Comparison of ENCODE assay signal across 37 cellular contexts in the genomic region with DNA sequence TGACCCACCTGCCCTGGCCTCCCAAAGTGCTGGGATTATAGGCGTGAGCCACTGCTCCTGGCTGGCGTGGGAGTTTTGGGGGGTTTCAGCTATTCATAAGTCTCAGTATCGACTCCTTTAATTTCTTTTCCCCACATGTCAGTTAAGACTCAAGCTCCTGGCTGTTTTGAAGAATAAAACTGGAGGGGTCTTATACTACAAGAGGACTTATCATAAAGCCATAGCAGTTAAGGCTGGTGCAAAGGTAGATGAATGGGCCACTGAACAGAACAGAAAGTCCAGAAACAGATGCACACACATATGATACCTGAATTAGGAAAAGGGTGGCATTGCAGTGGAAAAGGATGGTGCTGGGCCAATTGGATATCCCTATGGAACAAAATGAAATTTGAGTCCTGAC. TPM values are rescaled to one million over a fixed set of nuclear protein-coding genes. Genes with fewer than 3 reads are reported as not detected.
"Had no signal": no experiment of that assay in that cellular context is flagged by ENCODE, and none has a peak within 500 bp of the region (broad histone marks: within the 10 kb centered on the region; RNA-seq: fewer than 3 reads in every experiment).

No MANE protein-coding gene starts in this region.

- ATAC-seq: activated CD8-positive, alpha-beta T cell treated with anti-CD3 and anti-CD28 coated beads for 36 hours; activated naive CD4-positive, alpha-beta T cell treated with anti-CD3 and anti-CD28 coated beads, Interleukin-2, amount 50 U/mL, for 72 hours; activated T-cell treated with anti-CD3 and anti-CD28 coated beads, Interleukin-2, amount 50 U/mL, for 4 hours; activated T-cell treated with anti-CD3 and anti-CD28 coated beads, Interleukin-2, amount 50 U/mL, for 72 hours; activated T-helper 17 cell treated with anti-CD3 and anti-CD28 coated beads, Interleukin-2, amount 50 U/mL, for 72 hours; body of pancreas had no signal

- H3K4me3 ChIP-seq: adrenal gland, body of pancreas, breast epithelium had no signal

- H3K36me3 ChIP-seq: adrenal gland, brain microvascular endothelial cell, breast epithelium had no signal

- FAIRE-seq: astrocyte, TTC549 had no signal

- DNase-seq: activated B cell treated with CpG ODN at 0.5 μM for 24 hours; activated CD4-positive, alpha-beta memory T cell treated with anti-CD3 and anti-CD28 coated beads for 36 hours; activated CD4-positive, alpha-beta T cell treated with anti-CD3 and anti-CD28 coated beads for 4 hours; activated CD4-positive, alpha-beta T cell treated with anti-CD3 and anti-CD28 coated beads, Interleukin-2, amount 10 ng/mL, durations not matched to agents 24 days and 14 days; activated CD4-positive, alpha-beta T cell treated with anti-CD3 and anti-CD28 coated beads, Interleukin-2, amount 50 U/mL, for 1 hour; activated CD4-positive, alpha-beta T cell treated with anti-CD3 and anti-CD28 coated beads, Interleukin-2, amount 50 U/mL, for 4 hours; activated CD4-positive, CD25-positive, alpha-beta regulatory T cell treated with anti-CD3 and anti-CD28 coated beads, Interleukin-2, amount 50 U/mL, for 72 hours; activated CD8-positive, alpha-beta memory T cell treated with anti-CD3 and anti-CD28 coated beads, Interleukin-2, amount 50 U/mL, for 4 hours; activated CD8-positive, alpha-beta T cell treated with anti-CD3 and anti-CD28 coated beads for 36 hours; activated effector memory CD4-positive, alpha-beta T cell treated with anti-CD3 and anti-CD28 coated beads, Interleukin-2, amount 50 U/mL, for 16 hours; activated gamma-delta T cell treated with Interleukin-2 at 50 U/mL for 16 hours; activated naive CD4-positive, alpha-beta T cell; activated naive CD4-positive, alpha-beta T cell treated with anti-CD3 and anti-CD28 coated beads for 36 hours; activated naive CD4-positive, alpha-beta T cell treated with anti-CD3 and anti-CD28 coated beads, Interleukin-2, amount 50 U/mL, for 16 hours; activated naive CD8-positive, alpha-beta T cell treated with anti-CD3 and anti-CD28 coated beads for 36 hours; activated T-cell treated with anti-CD3 and anti-CD28 coated beads for 4 hours; activated T-cell treated with anti-CD3 and anti-CD28 coated beads, Interleukin-2, amount 50 U/mL, for 1 hour; activated T-cell treated with anti-CD3 and anti-CD28 coated beads, Interleukin-2, amount 50 U/mL, for 4 hours; activated T-cell treated with anti-CD3 and anti-CD28 coated beads, Interleukin-2, amount 50 U/mL, for 72 hours; adrenal gland; amniotic stem cell; aorta; body of pancreas; brain microvascular endothelial cell; central memory CD4-positive, alpha-beta T cell; T-helper 1 cell; T-helper 2 cell; T-helper 9 cell had no signal

- H3K27ac ChIP-seq: adrenal gland, body of pancreas, brain microvascular endothelial cell, breast epithelium, VCaP had no signal

- H3K4me1 ChIP-seq: body of pancreas, breast epithelium had no signal

- H3K27me3 ChIP-seq: body of pancreas, brain microvascular endothelial cell, breast epithelium had no signal

- H3K9me3 ChIP-seq: adrenal gland, body of pancreas had no signal

RNA-seq across cellular contexts. Expression of a gene that starts 47.4 kb away (rescaled TPM):
- total RNA-seq: activated B cell treated with CpG ODN at 0.5 μM for 24 hours; activated CD4-positive, alpha-beta memory T cell treated with anti-CD3 and anti-CD28 coated beads for 36 hours; activated CD4-positive, alpha-beta T cell treated with anti-CD3 and anti-CD28 coated beads, Interleukin-2, amount 10 ng/mL, durations not matched to agents 24 days and 14 days; activated CD8-positive, alpha-beta memory T cell treated with anti-CD3 and anti-CD28 coated beads for 36 hours; activated CD8-positive, alpha-beta T cell treated with anti-CD3 and anti-CD28 coated beads for 36 hours; activated naive CD4-positive, alpha-beta T cell treated with anti-CD3 and anti-CD28 coated beads for 36 hours; activated naive CD4-positive, alpha-beta T cell treated with anti-CD3 and anti-CD28 coated beads, Interleukin-2, amount 50 U/mL, for 72 hours; activated naive CD8-positive, alpha-beta T cell treated with anti-CD3 and anti-CD28 coated beads for 36 hours; activated T-cell treated with anti-CD3 and anti-CD28 coated beads, Interleukin-2, amount 50 U/mL, for 4 hours; activated T-cell treated with anti-CD3 and anti-CD28 coated beads, Interleukin-2, amount 50 U/mL, for 72 hours; activated T-helper 1 cell treated with anti-CD3 and anti-CD28 coated beads, Interleukin-12 subunit alpha, Interleukin-12 subunit beta, Interleukin-2, Interleukin-4 antibody, amounts not matched to agents 30 ng/mL and 10 ng/mL and 1 ng/mL, durations not matched to agents 14 hours and 24 hours and 36 hours; activated T-helper 17 cell treated with anti-CD3 and anti-CD28 coated beads, Interleukin-2, amount 50 U/mL, for 72 hours; body of pancreas; cerebellum had no signal
- polyA plus RNA-seq: aorta had no signal
